ENCODE assay signal across 1 cellular context in genomic region chr5:175681045-175681974, GRCh38.
TF ChIP-seq lines count a peak whose summit lies in the region.

No MANE protein-coding gene starts in this region.

TF ChIP-seq in K562, 482 proteins besides CTCF, POLR2A, EP300 and RAD21 (continued from another document):
- TF ChIP-seq ARID4B (CRISPR knock-in tag; IDR thresholded peaks at IDR 0.05), result no peak
